Comparison of ENCODE assay signal across 21 cellular contexts in genomic region chrX:2462780-2463179, GRCh38.
"Had no signal": no experiment of that assay in that cellular context is flagged by ENCODE, and none has a peak within 500 bp of the region (broad histone marks: within the 10 kb centered on the region; RNA-seq: fewer than 3 reads in every experiment).

No MANE protein-coding gene starts in this region.

- DNase-seq: activated CD4-positive, alpha-beta memory T cell treated with anti-CD3 and anti-CD28 coated beads, Interleukin-2, amount 10 ng/mL, durations not matched to agents 7 days and 5 days; activated CD4-positive, alpha-beta T cell treated with anti-CD3 and anti-CD28 coated beads for 36 hours; activated CD8-positive, alpha-beta memory T cell treated with anti-CD3 and anti-CD28 coated beads, Interleukin-2, amount 10 ng/mL, durations not matched to agents 7 days and 5 days; activated naive CD4-positive, alpha-beta T cell treated with Interleukin-2 at 50 U/mL for 16 hours; activated naive CD8-positive, alpha-beta T cell treated with anti-CD3 and anti-CD28 coated beads, Interleukin-2, amount 10 ng/mL, durations not matched to agents 7 days and 5 days; activated T-cell treated with anti-CD3 and anti-CD28 coated beads, Interleukin-2, amount 50 U/mL, for 24 hours; amygdala; body of pancreas; dorsolateral prefrontal cortex; erythroblast; gastrocnemius medialis; immature natural killer cell; natural killer cell; nucleus accumbens; transverse colon; WERI-Rb-1 had no signal

- H3K9me3 Mint-ChIP-seq: activated naive CD8-positive, alpha-beta T cell treated with anti-CD3 and anti-CD28 coated beads, Interleukin-2, amount 10 ng/mL, durations not matched to agents 7 days and 5 days; immature natural killer cell; natural killer cell had no signal

- H3K4me1 Mint-ChIP-seq: activated CD4-positive, alpha-beta memory T cell treated with anti-CD3 and anti-CD28 coated beads, Interleukin-2, amount 10 ng/mL, durations not matched to agents 7 days and 5 days; activated CD4-positive, alpha-beta T cell treated with anti-CD3 and anti-CD28 coated beads for 36 hours; activated CD8-positive, alpha-beta memory T cell treated with anti-CD3 and anti-CD28 coated beads, Interleukin-2, amount 10 ng/mL, durations not matched to agents 7 days and 5 days had no signal

- H3K4me3 ChIP-seq: body of pancreas, dorsolateral prefrontal cortex, gastrocnemius medialis, heart left ventricle, transverse colon, vagina had no signal

- H3K36me3 ChIP-seq: gastrocnemius medialis, heart left ventricle, transverse colon, vagina, WERI-Rb-1 had no signal

- H3K4me1 ChIP-seq: gastrocnemius medialis, vagina had no signal

- H3K27ac ChIP-seq: body of pancreas, dorsolateral prefrontal cortex, gastrocnemius medialis, heart left ventricle, transverse colon, vagina, WERI-Rb-1 had no signal

- H3K27ac Mint-ChIP-seq: activated CD4-positive, alpha-beta memory T cell treated with anti-CD3 and anti-CD28 coated beads, Interleukin-2, amount 10 ng/mL, durations not matched to agents 7 days and 5 days; activated CD4-positive, alpha-beta T cell treated with anti-CD3 and anti-CD28 coated beads for 36 hours; activated CD8-positive, alpha-beta memory T cell treated with anti-CD3 and anti-CD28 coated beads, Interleukin-2, amount 10 ng/mL, durations not matched to agents 7 days and 5 days; activated naive CD8-positive, alpha-beta T cell treated with anti-CD3 and anti-CD28 coated beads, Interleukin-2, amount 10 ng/mL, durations not matched to agents 7 days and 5 days; activated T-cell treated with anti-CD3 and anti-CD28 coated beads, Interleukin-2, amount 50 U/mL, for 24 hours; activated T-helper 2 cell treated with anti-CD3 and anti-CD28 coated beads, Interferon-gamma antibody, Interleukin-2, Interleukin-4, amounts not matched to agents 10 μg/mL and 5 μg/mL and 100 μg/mL, durations not matched to agents 14 hours and 24 hours and 36 hours; natural killer cell; stimulated activated naive CD8-positive, alpha-beta T cell treated with anti-CD3 and anti-CD28 coated beads, Interleukin-15, Interleukin-2, amounts not matched to agents 100 ng/mL and 50 ng/mL, for 24 hours had no signal

- H3K4me3 Mint-ChIP-seq: activated CD4-positive, alpha-beta memory T cell treated with anti-CD3 and anti-CD28 coated beads, Interleukin-2, amount 10 ng/mL, durations not matched to agents 7 days and 5 days; activated CD4-positive, alpha-beta T cell treated with anti-CD3 and anti-CD28 coated beads for 36 hours; activated CD8-positive, alpha-beta memory T cell treated with anti-CD3 and anti-CD28 coated beads, Interleukin-2, amount 10 ng/mL, durations not matched to agents 7 days and 5 days; activated naive CD8-positive, alpha-beta T cell treated with anti-CD3 and anti-CD28 coated beads, Interleukin-2, amount 10 ng/mL, durations not matched to agents 7 days and 5 days; activated T-cell treated with anti-CD3 and anti-CD28 coated beads, Interleukin-2, amount 50 U/mL, for 24 hours; immature natural killer cell; natural killer cell; stimulated activated naive CD8-positive, alpha-beta T cell treated with anti-CD3 and anti-CD28 coated beads, Interleukin-15, Interleukin-2, amounts not matched to agents 100 ng/mL and 50 ng/mL, for 24 hours had no signal

- H3K9me3 ChIP-seq: body of pancreas, gastrocnemius medialis, heart left ventricle, transverse colon, vagina had no signal

- H3K27me3 Mint-ChIP-seq: activated CD4-positive, alpha-beta memory T cell treated with anti-CD3 and anti-CD28 coated beads, Interleukin-2, amount 10 ng/mL, durations not matched to agents 7 days and 5 days; activated CD4-positive, alpha-beta T cell treated with anti-CD3 and anti-CD28 coated beads for 36 hours; activated CD8-positive, alpha-beta memory T cell treated with anti-CD3 and anti-CD28 coated beads, Interleukin-2, amount 10 ng/mL, durations not matched to agents 7 days and 5 days; activated naive CD8-positive, alpha-beta T cell treated with anti-CD3 and anti-CD28 coated beads, Interleukin-2, amount 10 ng/mL, durations not matched to agents 7 days and 5 days; activated T-cell treated with anti-CD3 and anti-CD28 coated beads, Interleukin-2, amount 50 U/mL, for 24 hours; stimulated activated naive CD8-positive, alpha-beta T cell treated with anti-CD3 and anti-CD28 coated beads, Interleukin-15, Interleukin-2, amounts not matched to agents 100 ng/mL and 50 ng/mL, for 24 hours had no signal

- ATAC-seq: activated CD4-positive, alpha-beta T cell treated with anti-CD3 and anti-CD28 coated beads for 36 hours; activated CD8-positive, alpha-beta memory T cell treated with anti-CD3 and anti-CD28 coated beads, Interleukin-2, amount 10 ng/mL, durations not matched to agents 7 days and 5 days; body of pancreas; gastrocnemius medialis; heart left ventricle; natural killer cell had no signal

- H3K27me3 ChIP-seq: body of pancreas, dorsolateral prefrontal cortex, gastrocnemius medialis, heart left ventricle, transverse colon, vagina had no signal

- FAIRE-seq: colon had no signal

- H3K36me3 Mint-ChIP-seq: immature natural killer cell, natural killer cell had no signal
